In genomic region chr1:42334240-42335049, GRCh38 we compare ENCODE assay signal across 8 cellular contexts. TPM values are rescaled to one million over a fixed set of nuclear protein-coding genes. Genes with fewer than 3 reads are reported as not detected.
DNase-seq lines count a peak whose midpoint lies in the region; ATAC-seq, FAIRE-seq and TF ChIP-seq lines count a peak whose summit lies in the region.

No MANE protein-coding gene starts in this region.

- H2AFZ ChIP-seq in OCI-LY7 (ENCODE audit: low read length) (peak overlapping the region; percentile 46; the same call in 1 of the 2 replicates), astrocyte (ENCODE audit: low read depth, low read length) (peak overlapping the region; percentile 70), hepatocyte (peak overlapping the region; percentile 59)

- H3K4me1 ChIP-seq in OCI-LY7 (ENCODE audit: insufficient read depth, low read length, poor library complexity, severe bottlenecking) (peaks cover 25% of the 10 kb centered on the region), astrocyte (ENCODE audit: insufficient read depth, low read length) (peaks cover 8% of the 10 kb centered on the region), hepatocyte (ENCODE audit: insufficient read depth) (peaks cover 25% of the 10 kb centered on the region), psoas muscle (peaks cover 43% of the 10 kb centered on the region)

- peak overlapping the region; percentile 81 for H3K4me2 ChIP-seq in OCI-LY7 (ENCODE audit: low read length)
- peak overlapping the region; percentile 91 for H3K4me2 ChIP-seq in astrocyte (ENCODE audit: low read length)
- H3K4me2 ChIP-seq in hepatocyte: peak overlapping the region; percentile 80

- no peaks in the 10 kb centered on the region for H3K27me3 Mint-ChIP-seq in astrocyte (ENCODE audit: low read depth, unreplicated experiment)

- H3K27ac ChIP-seq in OCI-LY7 (ENCODE audit: low read depth, low read length, poor library complexity, severe bottlenecking) (peak overlapping the region; percentile 55), astrocyte (ENCODE audit: low read depth, low read length) (peak overlapping the region; percentile 89), hepatocyte (peak overlapping the region; percentile 98), psoas muscle (peak overlapping the region; percentile 98)

- no peaks in the 10 kb centered on the region for H3K9me2 ChIP-seq in OCI-LY7 (ENCODE audit: insufficient read depth, low read length)
- H3K9me2 ChIP-seq in hepatocyte (replicated peaks; ENCODE audit: insufficient read depth): no peaks in the 10 kb centered on the region

- intact Hi-C loops in OCI-LY7 (cut with micrococcal nuclease; ENCODE audit: unreplicated experiment) (loop anchor here (2.0 to 10.0 kb wide), 3 partner anchors 122 to 430 kb away; partner anchors contain the start of genes C1orf50, P3H1, PPCS and ZMYND12), psoas muscle (cut with DNase I) (loop anchor here (2.0 to 10.0 kb wide), 3 partner anchors 122 to 162 kb away; partner anchors contain the start of genes PPCS (in 1 of the 2) and ZMYND12 (in 1 of the 2))

- no peaks in the 10 kb centered on the region for H3K9me3 Mint-ChIP-seq in astrocyte (ENCODE audit: unreplicated experiment)

- H3K4me3 ChIP-seq in OCI-LY7 (ENCODE audit: low read depth, low read length, poor library complexity, severe bottlenecking) (peak overlapping the region; percentile 97), astrocyte (ENCODE audit: insufficient read depth, low read depth, low read length) (peak overlapping the region; percentile 91), hepatocyte (peak overlapping the region; percentile 92), psoas muscle (peak overlapping the region; percentile 97)

- H4K20me1 ChIP-seq in OCI-LY7 (ENCODE audit: insufficient read depth, low read length) (peaks cover 30% of the 10 kb centered on the region), astrocyte (ENCODE audit: insufficient read depth, low read length) (peaks cover 40% of the 10 kb centered on the region), hepatocyte (ENCODE audit: insufficient read depth, poor library complexity, severe bottlenecking) (peaks cover 50% of the 10 kb centered on the region)

- H3K36me3 Mint-ChIP-seq in astrocyte (ENCODE audit: low read depth, unreplicated experiment): peaks cover 2% of the 10 kb centered on the region

- CTCF ChIA-PET in OCI-LY7 (lab: Charles Lee; ENCODE audit: unreplicated experiment): no interaction called here

- H3K79me2 ChIP-seq in OCI-LY7 (ENCODE audit: insufficient read depth, low read depth, low read length) (peaks cover 62% of the 10 kb centered on the region), astrocyte (ENCODE audit: insufficient read depth, low read length) (peaks cover 55% of the 10 kb centered on the region), hepatocyte (peaks cover 58% of the 10 kb centered on the region)

- 0% methylated on average over 22 of the region's 58 CpGs for WGBS in hepatocyte (ENCODE audit: low lambda C conversion rate, missing lambda C conversion rate)
- 0% methylated on average over 33 to 54 of the region's 58 CpGs for WGBS in psoas muscle, 3 donors

- peak overlapping the region; percentile 93 for H3K27ac Mint-ChIP-seq in astrocyte (ENCODE audit: unreplicated experiment)

- no TSS peak for BruUV-seq in OCI-LY7 (replicated peaks; lab: Mats Ljungman, UMichigan)

- H3K9ac ChIP-seq in astrocyte (ENCODE audit: low read length): peak overlapping the region; percentile 92

- peaks cover 14% of the 10 kb centered on the region for H3K4me1 Mint-ChIP-seq in astrocyte (ENCODE audit: low read depth, unreplicated experiment)

- DNase-seq in DMS153 (lab: John Stamatoyannopoulos, UW) (peak; percentile 69), OCI-LY7 (ENCODE audit: low spot score) (peak; percentile 50), astrocyte (ENCODE audit: low read depth) (peak; percentile 27), hepatocyte (ENCODE audit: low spot score) (peak; percentile 57), psoas muscle (peak; percentile 55 to 76), NCI-H1048 (lab: John Stamatoyannopoulos, UW) (no peak)

- ATAC-seq in GM19395 (IDR thresholded peaks at IDR 0.05; ENCODE audit: unreplicated experiment) (peak; percentile 48), HG03439 (IDR thresholded peaks at IDR 0.05; ENCODE audit: unreplicated experiment) (peak; percentile 63), psoas muscle (peak; percentile 64 to 77 (median 69))

- no peak for FAIRE-seq in astrocyte (lab: Jason Lieb, UNC)

- H3K36me3 ChIP-seq in OCI-LY7 (ENCODE audit: insufficient read depth, low read length) (peaks cover 8% of the 10 kb centered on the region), astrocyte (ENCODE audit: insufficient read depth, low read length) (no peaks in the 10 kb centered on the region), hepatocyte (replicated peaks; ENCODE audit: insufficient read depth, low read depth) (no peaks in the 10 kb centered on the region), psoas muscle (ENCODE audit: insufficient read depth in 1 of 2, low read depth in 1 of 2) (no peaks in the 10 kb centered on the region)

- POLR2A ChIA-PET in OCI-LY7 (lab: Charles Lee): interaction anchor here (0.5 to 1.3 kb wide), 3 partner anchors 9 to 1243 kb away, joined by 3 to 4 read pairs (median 3); no protein-coding TSS in a partner anchor

- H3K4me3 Mint-ChIP-seq in astrocyte (ENCODE audit: unreplicated experiment): peak overlapping the region; percentile 95

- H3K27me3 ChIP-seq in astrocyte (ENCODE audit: insufficient read depth, low read length): no peaks in the 10 kb centered on the region
- no peaks in the 10 kb centered on the region for H3K27me3 ChIP-seq in hepatocyte
- no peaks in the 10 kb centered on the region for H3K27me3 ChIP-seq in psoas muscle (ENCODE audit: insufficient read depth in 3 of 3, low read length in 2 of 3)

- 0 out of 2 replicates have a peak, but pooled peaks have one; percentile 15 for TF ChIP-seq CTCF in OCI-LY7 (conservative IDR thresholded peaks at IDR 0.05; ENCODE audit: low read length)
- no peak for TF ChIP-seq CTCF in astrocyte (IDR thresholded peaks at IDR 0.05; ENCODE audit: insufficient read depth, low read depth, low read length)
- TF ChIP-seq CTCF in hepatocyte (IDR thresholded peaks at IDR 0.05; ENCODE audit: poor library complexity): no peak
- TF ChIP-seq CTCF in psoas muscle (IDR thresholded peaks at IDR 0.05): no peak

- no peaks in the 10 kb centered on the region for H3K9me3 ChIP-seq in OCI-LY7 (ENCODE audit: low read length)
- no peaks in the 10 kb centered on the region for H3K9me3 ChIP-seq in astrocyte (ENCODE audit: insufficient read depth, low read depth, low read length)
- no peaks in the 10 kb centered on the region for H3K9me3 ChIP-seq in hepatocyte (ENCODE audit: low read depth)
- no peaks in the 10 kb centered on the region for H3K9me3 ChIP-seq in psoas muscle

RNA-seq across cellular contexts. Expression of gene FOXJ3, which starts 0.6 kb away (rescaled TPM):
- total RNA-seq in OCI-LY7 (2014; rRNA removed; shearing (Covaris generic)): 27.6 and 34.8 TPM in 2 replicates
- total RNA-seq in OCI-LY7 (2022) (43.1 and 49.7 TPM in 2 replicates), astrocyte (39.8 and 41.9 TPM in 2 replicates), hepatocyte (39.0 and 47.9 TPM in 2 replicates), psoas muscle (10 to 100 TPM; 47.9 to 53.1 (median 49.1) TPM)
- polyA plus RNA-seq in hepatocyte (17.6 and 19.0 TPM in 2 replicates), psoas muscle (10 to 100 TPM; 15.1 to 40.5 (median 22.0) TPM)

RNA-seq across cellular contexts. Expression of gene RIMKLA, which starts 46.1 kb away (rescaled TPM):
- not detected in 2 replicates for total RNA-seq in OCI-LY7 (2014; rRNA removed; shearing (Covaris generic))
- total RNA-seq in OCI-LY7 (2022): not detected in 2 replicates
- total RNA-seq in astrocyte: 0.12 and 0.20 TPM in 2 replicates
- 1.1 and 1.4 TPM in 2 replicates for total RNA-seq in hepatocyte
- 0.66 and 2.3 TPM in 2 replicates for polyA plus RNA-seq in hepatocyte
- total RNA-seq in psoas muscle: 1 to 10 TPM; 1.0 to 1.2 (median 1.1) TPM
- polyA plus RNA-seq in psoas muscle: under 1 TPM; 0.12 to 0.70 (median 0.30) TPM
